ENCODE assay signal across 9 cellular contexts in genomic region chr17:8954339-8954738, GRCh38. TPM values are rescaled to one million over a fixed set of nuclear protein-coding genes. Genes with fewer than 3 reads are reported as not detected.
A peak's percentile ranks its signal among the peaks of the same experiment; 100 is the strongest.
DNase-seq lines count a peak whose midpoint lies in the region; ATAC-seq lines count a peak whose summit lies in the region.
"Had no signal": no experiment of that assay in that cellular context is flagged by ENCODE, and none has a peak within 500 bp of the region (broad histone marks: within the 10 kb centered on the region; RNA-seq: fewer than 3 reads in every experiment).

No MANE protein-coding gene starts in this region.

- peak overlapping the region; percentile 72 to 99 (median 96) for H3K4me2 ChIP-seq in BLaER1 treated with 17β-estradiol and CSF1 and Interleukin-3, amounts not matched to agents 10 nM and 100 nM

- H3K27ac Mint-ChIP-seq in activated CD4-positive, alpha-beta T cell treated with anti-CD3 and anti-CD28 coated beads, Interleukin-2, amount 10 ng/mL, durations not matched to agents 24 days and 14 days, result peak overlapping the region; percentile 84

- H3K9me3 ChIP-seq in BLaER1 treated with 17β-estradiol and CSF1 and Interleukin-3, amounts not matched to agents 10 nM and 100 nM (replicated peaks in 1 of 11), result peaks cover 0 to 31% (median 8%) of the 10 kb centered on the region in 11 experiments; a peak in 14 of 22 replicates

- H3K9ac ChIP-seq in BLaER1 treated with 17β-estradiol and CSF1 and Interleukin-3, amounts not matched to agents 10 nM and 100 nM, result peak overlapping the region; percentile 42 to 80 (median 67); a peak in 20 of 22 replicates

- peak; percentile 91 for DNase-seq in activated CD4-positive, alpha-beta T cell treated with anti-CD3 and anti-CD28 coated beads, Interleukin-2, amount 10 ng/mL, durations not matched to agents 24 days and 14 days
- peak; percentile 24 for DNase-seq in germinal center (ENCODE audit: low spot score)
- DNase-seq in stimulated activated CD4-positive, alpha-beta T cell treated with anti-CD3 and anti-CD28 coated beads, Interleukin-4, amount 100 ng/mL, for 24 hours, result peak; percentile 73
- no peak for DNase-seq in NCI-H2171 (lab: John Stamatoyannopoulos, UW)
- no peak for DNase-seq in NCI-H146 (lab: John Stamatoyannopoulos, UW)
- no peak for DNase-seq in NCI-H446 (lab: John Stamatoyannopoulos, UW)

- peaks cover 10% of the 10 kb centered on the region for H3K9me3 Mint-ChIP-seq in activated CD4-positive, alpha-beta T cell treated with anti-CD3 and anti-CD28 coated beads, Interleukin-2, amount 10 ng/mL, durations not matched to agents 24 days and 14 days

- no peaks in the 10 kb centered on the region for H3K27me3 ChIP-seq in BLaER1 treated with 17β-estradiol and CSF1 and Interleukin-3, amounts not matched to agents 10 nM and 100 nM

- peak overlapping the region; percentile 66 for H3K4me3 Mint-ChIP-seq in activated CD4-positive, alpha-beta T cell treated with anti-CD3 and anti-CD28 coated beads, Interleukin-2, amount 10 ng/mL, durations not matched to agents 24 days and 14 days

- peaks cover 0 to 67% (median 6%) of the 10 kb centered on the region in 11 experiments; a peak in 11 of 22 replicates for H4K20me1 ChIP-seq in BLaER1 treated with 17β-estradiol and CSF1 and Interleukin-3, amounts not matched to agents 10 nM and 100 nM

- no peaks in the 10 kb centered on the region for H3K27me3 Mint-ChIP-seq in activated CD4-positive, alpha-beta T cell treated with anti-CD3 and anti-CD28 coated beads, Interleukin-2, amount 10 ng/mL, durations not matched to agents 24 days and 14 days

- peak overlapping the region; percentile 55 to 94 (median 80) for H3K27ac ChIP-seq in BLaER1 treated with 17β-estradiol and CSF1 and Interleukin-3, amounts not matched to agents 10 nM and 100 nM

- ATAC-seq in HG02885 (IDR thresholded peaks at IDR 0.05; ENCODE audit: poor library complexity, unreplicated experiment), result peak; percentile 74
- ATAC-seq: Panc1 had no signal

- intact Hi-C loops in activated CD4-positive, alpha-beta T cell treated with anti-CD3 and anti-CD28 coated beads, Interleukin-2, amount 10 ng/mL, durations not matched to agents 24 days and 14 days (cut with micrococcal nuclease), result no loop called here

- H3K4me1 ChIP-seq in BLaER1 treated with 17β-estradiol and CSF1 and Interleukin-3, amounts not matched to agents 10 nM and 100 nM, result peaks cover 53 to 99% (median 69%) of the 10 kb centered on the region in 10 experiments

- peak overlapping the region in 7 of 10 experiments; percentile 3 to 59 (median 29); a peak in 12 of 20 replicates for H3K4me3 ChIP-seq in BLaER1 treated with 17β-estradiol and CSF1 and Interleukin-3, amounts not matched to agents 10 nM and 100 nM

- H3K36me3 Mint-ChIP-seq in activated CD4-positive, alpha-beta T cell treated with anti-CD3 and anti-CD28 coated beads, Interleukin-2, amount 10 ng/mL, durations not matched to agents 24 days and 14 days (ENCODE audit: low read depth), result peaks cover 60% of the 10 kb centered on the region

- H3K4me1 Mint-ChIP-seq in activated CD4-positive, alpha-beta T cell treated with anti-CD3 and anti-CD28 coated beads, Interleukin-2, amount 10 ng/mL, durations not matched to agents 24 days and 14 days, result peaks cover 85% of the 10 kb centered on the region

- H3K36me3 ChIP-seq in BLaER1 treated with 17β-estradiol and CSF1 and Interleukin-3, amounts not matched to agents 10 nM and 100 nM, result peaks cover 0 to 69% (median 4%) of the 10 kb centered on the region in 11 experiments; a peak in 12 of 22 replicates

RNA-seq across cellular contexts. Expression of gene PIK3R5, which starts 11.2 kb away (rescaled TPM):
- total RNA-seq in activated CD4-positive, alpha-beta T cell treated with anti-CD3 and anti-CD28 coated beads, Interleukin-2, amount 10 ng/mL, durations not matched to agents 24 days and 14 days, result 32.6 and 36.8 TPM in 2 replicates

Comparison
In these comparisons a context has a peak if more than half of its experiments do, and no peak if none do; other contexts are left out.
1. DNase-seq: peak in activated CD4-positive, alpha-beta T cell treated with anti-CD3 and anti-CD28 coated beads, Interleukin-2, amount 10 ng/mL, durations not matched to agents 24 days and 14 days (single experiment), germinal center (single experiment) and stimulated activated CD4-positive, alpha-beta T cell treated with anti-CD3 and anti-CD28 coated beads, Interleukin-4, amount 100 ng/mL, for 24 hours (single experiment); none in NCI-H2171 (single experiment), NCI-H146 (single experiment) and NCI-H446 (0 of 2).